12 cellular contexts compared by ENCODE assay signal in genomic region chr12:71731439-71732356, GRCh38. TPM values are rescaled to one million over a fixed set of nuclear protein-coding genes. Genes with fewer than 3 reads are reported as not detected.
DNase-seq lines count a peak whose midpoint lies in the region; ATAC-seq and TF ChIP-seq lines count a peak whose summit lies in the region.
"Had no signal": no experiment of that assay in that cellular context is flagged by ENCODE, and none has a peak within 500 bp of the region (broad histone marks: within the 10 kb centered on the region; RNA-seq: fewer than 3 reads in every experiment).

No MANE protein-coding gene starts in this region.

- H2BK5ac ChIP-seq in neuronal stem cell (ENCODE audit: low read length): no peak overlapping the region

- H3K9me2 ChIP-seq in GM23338 (ENCODE audit: insufficient read depth): peaks cover 5% of the 10 kb centered on the region; the same call in 1 of the 2 replicates

- peak overlapping the region; percentile 82 for H2AFZ ChIP-seq in GM23338
- H2AFZ ChIP-seq in neuronal stem cell (ENCODE audit: low read length): peak overlapping the region; percentile 67

- no peak overlapping the region for H2BK15ac ChIP-seq in neuronal stem cell (ENCODE audit: low read length)

- no peak overlapping the region for H3K14ac ChIP-seq in neuronal stem cell (ENCODE audit: low read length)

- H3K27me3 Mint-ChIP-seq in GM23338 (ENCODE audit: insufficient read depth, low read depth, poor library complexity): peaks cover 2% of the 10 kb centered on the region
- H3K27me3 Mint-ChIP-seq in natural killer cell (ENCODE audit: low read depth in 2 of 2): peaks cover 0 to 12% of the 10 kb centered on the region in 2 donors
- H3K27me3 Mint-ChIP-seq: brain had no signal

- H3K4me1 Mint-ChIP-seq in GM23338: peaks cover 4% of the 10 kb centered on the region
- H3K4me1 Mint-ChIP-seq in natural killer cell: no peaks in the 10 kb centered on the region
- H3K4me1 Mint-ChIP-seq: brain had no signal

- H3K27ac Mint-ChIP-seq in GM23338: no peak overlapping the region
- H3K27ac Mint-ChIP-seq in natural killer cell: no peak overlapping the region
- H3K27ac Mint-ChIP-seq: brain had no signal

- no peaks in the 10 kb centered on the region for H3K79me2 ChIP-seq in GM23338 (replicated peaks; ENCODE audit: insufficient read depth)

- H3K4me1 ChIP-seq in GM23338 (ENCODE audit: insufficient read depth) (no peaks in the 10 kb centered on the region), neuronal stem cell (ENCODE audit: control insufficient read depth in 2 of 2, insufficient read depth in 1 of 2, low read depth in 1 of 2, low read length in 2 of 2) (no peaks in the 10 kb centered on the region)
- H3K4me1 ChIP-seq: gastroesophageal sphincter had no signal

- DNase-seq in GM23338 (ENCODE audit: low spot score) (peak; percentile 76), NCI-H524 (lab: John Stamatoyannopoulos, UW) (peak; percentile 2 to 61), ecto neural progenitor cell (ENCODE audit: low spot score) (peak; percentile 52), neuronal stem cell (ENCODE audit: low spot score) (no peak), coronary artery (ENCODE audit: low spot score) (no peak), natural killer cell (no peak)
- DNase-seq: activated CD8-positive, alpha-beta memory T cell treated with anti-CD3 and anti-CD28 coated beads, Interleukin-2, amount 50 U/mL, for 4 hours; NCI-H1694 treated with DMSO at 0.1 percent for 48 hours; stimulated activated CD4-positive, alpha-beta T cell treated with anti-CD3 and anti-CD28 coated beads, Interleukin-15, amount 100 ng/mL, for 24 hours had no signal

- H3K4ac ChIP-seq in neuronal stem cell (ENCODE audit: low read length): no peak overlapping the region

- H3K9me3 Mint-ChIP-seq in GM23338: no peaks in the 10 kb centered on the region
- no peaks in the 10 kb centered on the region for H3K9me3 Mint-ChIP-seq in natural killer cell
- H3K9me3 Mint-ChIP-seq: brain had no signal

- no peaks in the 10 kb centered on the region for H4K20me1 ChIP-seq in GM23338 (replicated peaks; ENCODE audit: insufficient read depth)

- no peak overlapping the region for H2BK120ac ChIP-seq in neuronal stem cell (ENCODE audit: low read depth, low read length)

- no peaks in the 10 kb centered on the region for H3K36me3 ChIP-seq in GM23338 (ENCODE audit: insufficient read depth)
- H3K36me3 ChIP-seq in neuronal stem cell (replicated peaks in 1 of 2; ENCODE audit: control insufficient read depth in 2 of 2, insufficient read depth in 2 of 2, low read length in 2 of 2): no peaks in the 10 kb centered on the region
- H3K36me3 ChIP-seq: gastroesophageal sphincter had no signal

- no peak overlapping the region for H3K18ac ChIP-seq in neuronal stem cell (ENCODE audit: low read length)

- H3K4me3 ChIP-seq in GM23338 (no peak overlapping the region), neuronal stem cell (ENCODE audit: low read length in 2 of 2) (peak overlapping the region in 1 of 2 donors; percentile 6), coronary artery (no peak overlapping the region)
- H3K4me3 ChIP-seq: gastroesophageal sphincter had no signal

- ATAC-seq in GM23338: peak; percentile 99
- ATAC-seq in HG02870 (IDR thresholded peaks at IDR 0.05; ENCODE audit: unreplicated experiment): no peak
- no peak for ATAC-seq in natural killer cell
- ATAC-seq: gastroesophageal sphincter had no signal

- H4K91ac ChIP-seq in neuronal stem cell (ENCODE audit: low read depth, low read length, poor library complexity): no peak overlapping the region

- H3K4me2 ChIP-seq in GM23338: no peak overlapping the region
- no peak overlapping the region for H3K4me2 ChIP-seq in neuronal stem cell (ENCODE audit: insufficient read depth, low read length, poor library complexity, severe bottlenecking)

- no peak overlapping the region for H3K9ac ChIP-seq in neuronal stem cell (ENCODE audit: low read depth, low read length, poor library complexity)

- no peaks in the 10 kb centered on the region for H3F3A ChIP-seq in GM23338 (replicated peaks; ENCODE audit: low read depth)

- H3K23ac ChIP-seq in neuronal stem cell (ENCODE audit: low read depth, low read length, poor library complexity): no peak overlapping the region

- H3K9me3 ChIP-seq in neuronal stem cell (replicated peaks in 1 of 2; ENCODE audit: control insufficient read depth in 2 of 2, insufficient read depth in 1 of 2, low read depth in 1 of 2, low read length in 2 of 2): no peaks in the 10 kb centered on the region
- H3K9me3 ChIP-seq: gastroesophageal sphincter had no signal

- intact Hi-C loops in natural killer cell (cut with micrococcal nuclease): no loop called here

- H3K27ac ChIP-seq in GM23338 (ENCODE audit: low read depth) (no peak overlapping the region), neuronal stem cell (replicated peaks; ENCODE audit: low read length) (no peak overlapping the region), coronary artery (no peak overlapping the region)
- H3K27ac ChIP-seq: gastroesophageal sphincter had no signal

- no CpG with 5 or more reads among the region's 21 CpGs for WGBS in neuronal stem cell (ENCODE audit: extremely low coverage in 2 of 2, insufficient read length in 2 of 2, insufficient replicate concordance in 1 of 2), 2 donors

- no peaks in the 10 kb centered on the region for H3K27me3 ChIP-seq in GM23338 (ENCODE audit: insufficient read depth)
- no peaks in the 10 kb centered on the region for H3K27me3 ChIP-seq in neuronal stem cell (ENCODE audit: control insufficient read depth in 3 of 3, insufficient read depth in 3 of 3, low read depth in 1 of 3, low read length in 3 of 3)
- H3K27me3 ChIP-seq: gastroesophageal sphincter had no signal

- H2BK12ac ChIP-seq in neuronal stem cell (ENCODE audit: low read length): no peak overlapping the region

- H4K8ac ChIP-seq in neuronal stem cell (ENCODE audit: low read depth, low read length): no peak overlapping the region

- no peak overlapping the region for H2AK5ac ChIP-seq in neuronal stem cell (ENCODE audit: low read depth, low read length)

- H3K36me3 Mint-ChIP-seq in GM23338 (ENCODE audit: low read depth) (no peaks in the 10 kb centered on the region), natural killer cell (no peaks in the 10 kb centered on the region)
- H3K36me3 Mint-ChIP-seq: brain had no signal

- TF ChIP-seq CTCF in GM23338 (conservative IDR thresholded peaks at IDR 0.05; ENCODE audit: low read depth in 2 of 2): peak; percentile 51 to 57
- no peak for TF ChIP-seq CTCF in coronary artery (IDR thresholded peaks at IDR 0.05)
- no peak for TF ChIP-seq CTCF in natural killer cell (IDR thresholded peaks at IDR 0.05)

- H3K4me3 Mint-ChIP-seq in GM23338: no peak overlapping the region
- H3K4me3 Mint-ChIP-seq in natural killer cell: no peak overlapping the region
- H3K4me3 Mint-ChIP-seq: brain had no signal

- no peaks in the 10 kb centered on the region for H3K79me1 ChIP-seq in neuronal stem cell (ENCODE audit: low read depth, low read length)

TF ChIP-seq in GM23338, 12 proteins besides CTCF, POLR2A, EP300 and RAD21:
- TF ChIP-seq REST (IDR thresholded peaks at IDR 0.05; ENCODE audit: unreplicated experiment) (no peak), STAT1 (IDR thresholded peaks at IDR 0.05; ENCODE audit: unreplicated experiment) (no peak)

RNA-seq across cellular contexts. Expression of gene RAB21, which starts 23.0 kb away (rescaled TPM):
- 9.9 and 27.2 TPM in 2 replicates for total RNA-seq in GM23338 (2014; rRNA removed; shearing (Covaris generic))
- polyA plus RNA-seq in GM23338 (2016; fragmentation: Nextera tagmentation; extraction: Ambion mirVana): 9.8 and 12.2 TPM in 2 replicates
- 34.7 TPM for polyA plus RNA-seq in neuronal stem cell (2013, experiment 1 of 2)
- polyA plus RNA-seq in neuronal stem cell (2013, experiment 2 of 2): 36.2 TPM
- 10 to 100 TPM; 62.5 to 84.9 (median 68.7) TPM for total RNA-seq in natural killer cell

RNA-seq across cellular contexts. Expression of gene TMEM19, which starts 45.8 kb away (rescaled TPM):
- total RNA-seq in GM23338 (2014; rRNA removed; shearing (Covaris generic)): 14.1 and 21.0 TPM in 2 replicates
- 6.5 and 7.9 TPM in 2 replicates for polyA plus RNA-seq in GM23338 (2016; fragmentation: Nextera tagmentation; extraction: Ambion mirVana)
- polyA plus RNA-seq in neuronal stem cell (2013, experiment 1 of 2): 4.7 TPM
- polyA plus RNA-seq in neuronal stem cell (2013, experiment 2 of 2): 4.9 TPM
- 10 to 100 TPM; 13.8 to 24.6 (median 18.9) TPM for total RNA-seq in natural killer cell

Comparison
In these comparisons a context has a peak if more than half of its experiments do, and no peak if none do; other contexts are left out.
1. DNase-seq: peak in GM23338 (single experiment), NCI-H524 (2 of 2) and ecto neural progenitor cell (single experiment); none in neuronal stem cell (single experiment), coronary artery (single experiment) and natural killer cell (single experiment).
2. CTCF ChIP-seq: peak in GM23338 (2 of 2); none in coronary artery (single experiment) and natural killer cell (single experiment).